8 cellular contexts compared by ENCODE assay signal in the genomic region with DNA sequence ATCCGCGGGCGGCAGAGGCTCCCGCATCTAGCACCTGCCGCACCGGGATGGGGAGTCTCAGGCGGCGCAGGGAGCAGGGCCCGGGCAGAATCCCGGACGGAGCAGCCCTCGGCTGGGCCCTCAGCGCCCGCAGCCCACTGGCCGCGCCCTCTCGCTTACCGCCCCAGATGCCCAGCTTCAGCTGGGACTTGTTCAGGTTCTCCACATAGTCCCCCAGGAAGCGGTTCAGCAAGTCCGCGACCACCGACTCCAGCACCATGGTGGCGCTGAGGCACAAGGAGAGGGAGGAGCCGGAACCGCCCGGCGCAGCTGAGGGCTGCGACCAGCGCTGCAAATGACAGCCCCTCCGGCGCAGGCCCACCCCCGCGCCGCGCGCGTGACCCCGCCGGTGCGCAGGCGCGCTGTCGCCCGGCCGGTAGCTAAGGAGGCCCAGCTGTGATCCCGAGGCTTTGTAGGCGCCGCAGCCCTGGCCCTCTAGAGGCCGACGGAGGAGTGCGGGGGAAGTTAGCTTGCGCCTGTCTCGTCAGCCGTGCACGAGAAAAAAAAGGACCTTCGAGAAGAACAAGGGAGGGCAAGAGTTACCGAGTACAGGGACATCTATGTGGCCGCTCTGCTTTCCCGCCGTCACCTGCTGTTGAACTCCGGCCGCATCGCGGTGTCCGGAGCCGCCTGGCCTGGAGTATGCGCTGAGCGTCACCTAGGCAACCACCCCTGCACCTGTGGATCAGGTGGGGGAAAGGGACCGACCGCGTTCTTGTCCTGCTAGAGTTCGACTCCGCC. TPM values are rescaled to one million over a fixed set of nuclear protein-coding genes. Genes with fewer than 3 reads are reported as not detected.
DNase-seq lines count a peak whose midpoint lies in the region; ATAC-seq, FAIRE-seq and TF ChIP-seq lines count a peak whose summit lies in the region.

Gene VPS13C, minus strand, starts transcription at position 332 of the 780 bp plus-strand sequence. Its CDS starts 73 bp downstream, at position 259.

- H3K27me3 ChIP-seq in HUES6 (ENCODE audit: control insufficient read depth, insufficient read depth, low read length) (peaks cover 56% of the 10 kb centered on the region), OCI-LY1 (ENCODE audit: insufficient read depth, low read length) (no peaks in the 10 kb centered on the region), endothelial cell of umbilical vein (ENCODE audit: control insufficient read depth in 2 of 2, insufficient read depth in 2 of 2, low read length in 2 of 2) (no peaks in the 10 kb centered on the region), mononuclear cell (ENCODE audit: insufficient read depth, low read length) (peaks cover 19% of the 10 kb centered on the region)

- no peaks in the 10 kb centered on the region for H3K36me3 ChIP-seq in HUES6 (ENCODE audit: control insufficient read depth, insufficient read depth, low read length)
- peaks cover 22% of the 10 kb centered on the region for H3K36me3 ChIP-seq in OCI-LY1 (ENCODE audit: insufficient read depth, low read length)
- H3K36me3 ChIP-seq in endothelial cell of umbilical vein (ENCODE audit: control insufficient read depth in 2 of 2, extremely low read depth in 1 of 2, insufficient read depth in 2 of 2, low read length in 2 of 2) = no peaks in the 10 kb centered on the region

- H3K9me2 ChIP-seq in OCI-LY1 (ENCODE audit: low read depth, low read length) = no peaks in the 10 kb centered on the region

- peak; percentile 85 for ATAC-seq in GM21423 (IDR thresholded peaks at IDR 0.05; ENCODE audit: unreplicated experiment)

- H3K27ac ChIP-seq in HUES6 (ENCODE audit: low read depth, low read length) (no peak within 1 kb of the TSS), OCI-LY1 (ENCODE audit: low read depth, low read length, poor library complexity, severe bottlenecking) (peak within 1 kb of the TSS; percentile 78), endothelial cell of umbilical vein (ENCODE audit: insufficient read depth, low read depth, low read length) (peak within 1 kb of the TSS; percentile 81)

- TF ChIP-seq POLR2A in endothelial cell of umbilical vein (IDR thresholded peaks at IDR 0.05; ENCODE audit: low read depth, low read length) = peak; percentile 80

- peak within 1 kb of the TSS; percentile 86 for H3K4me3 ChIP-seq in HUES6 (ENCODE audit: low read depth, low read length)
- H3K4me3 ChIP-seq in OCI-LY1 (ENCODE audit: low read depth, low read length, poor library complexity, severe bottlenecking) = peak within 1 kb of the TSS; percentile 94
- H3K4me3 ChIP-seq in endothelial cell of umbilical vein (replicated peaks in 1 of 3; ENCODE audit: insufficient read depth in 1 of 3, low read depth in 1 of 3, low read length in 3 of 3) = peak within 1 kb of the TSS; percentile 90 to 99 (median 92)
- H3K4me3 ChIP-seq in mononuclear cell (ENCODE audit: low read length) = peak within 1 kb of the TSS; percentile 94

- peaks cover 11% of the 10 kb centered on the region for H3K4me1 ChIP-seq in HUES6 (ENCODE audit: control insufficient read depth, insufficient read depth, low read length)
- peaks cover 30% of the 10 kb centered on the region for H3K4me1 ChIP-seq in OCI-LY1 (ENCODE audit: insufficient read depth, low read length, severe bottlenecking)
- peaks cover 25% of the 10 kb centered on the region for H3K4me1 ChIP-seq in endothelial cell of umbilical vein (ENCODE audit: control insufficient read depth, extremely low read depth, insufficient read depth, low read length)
- peaks cover 32% of the 10 kb centered on the region for H3K4me1 ChIP-seq in mononuclear cell (ENCODE audit: insufficient read depth, low read length)

- H2AFZ ChIP-seq in OCI-LY1 (ENCODE audit: low read length) (peak within 1 kb of the TSS; percentile 94), endothelial cell of umbilical vein (ENCODE audit: low read depth, low read length) (peak within 1 kb of the TSS; percentile 98)

- H3K9me1 ChIP-seq in endothelial cell of umbilical vein (replicated peaks; ENCODE audit: control insufficient read depth, extremely low read depth, insufficient read depth, low read length) = no peaks in the 10 kb centered on the region

- H3K79me2 ChIP-seq in OCI-LY1 (ENCODE audit: insufficient read depth, low read length) (peaks cover 36% of the 10 kb centered on the region), endothelial cell of umbilical vein (ENCODE audit: control insufficient read depth, insufficient read depth, low read length) (peaks cover 32% of the 10 kb centered on the region)

- dilution Hi-C loops in endothelial cell of umbilical vein (cut with MboI; ENCODE audit: extremely low pct_ligation_motif_present, low sequenced_read_pairs) = no loop called here

- intact Hi-C loops in endothelial cell of umbilical vein (cut with micrococcal nuclease) = loop anchor here (1.0 to 2.0 kb wide), 2 partner anchors 8 to 112 kb away; no protein-coding TSS in a partner anchor

- TF ChIP-seq CTCF in OCI-LY1 (IDR thresholded peaks at IDR 0.05; ENCODE audit: low read length) (peak; percentile 73), endothelial cell of umbilical vein (IDR thresholded peaks at IDR 0.05; ENCODE audit: extremely low read depth in 1 of 2, insufficient read depth in 1 of 2, low read depth in 1 of 2, low read length in 2 of 2) (peak; percentile 85 to 91)

- H3K4me2 ChIP-seq in OCI-LY1 (ENCODE audit: low read length) (peak within 1 kb of the TSS; percentile 98), endothelial cell of umbilical vein (ENCODE audit: insufficient read depth, low read length) (peak within 1 kb of the TSS; percentile 99)

- CTCF ChIA-PET in endothelial cell of umbilical vein (lab: Charles Lee) = interaction anchor here (0.6 to 3.5 kb wide), 26 partner anchors 10 to 247 kb away, joined by 3 to 29 read pairs (median 6); partner anchors contain the start of gene C2CD4B

- H4K20me1 ChIP-seq in OCI-LY1 (ENCODE audit: insufficient read depth, low read length) (no peaks in the 10 kb centered on the region), endothelial cell of umbilical vein (replicated peaks; ENCODE audit: control insufficient read depth, extremely low read depth, insufficient read depth, low read length) (no peaks in the 10 kb centered on the region)

- H3K9ac ChIP-seq in HUES6 (ENCODE audit: low read length) (peak within 1 kb of the TSS; percentile 66), OCI-LY1 (ENCODE audit: low read length) (peak within 1 kb of the TSS; percentile 84), endothelial cell of umbilical vein (replicated peaks; ENCODE audit: extremely low read depth, insufficient read depth, low read length) (peak within 1 kb of the TSS; percentile 92)

- FAIRE-seq in endothelial cell of umbilical vein (lab: Jason Lieb, UNC) = peak; percentile 84

- peak; percentile 95 for DNase-seq in DMS 273 (lab: John Stamatoyannopoulos, UW; ENCODE audit: unreplicated experiment)
- DNase-seq in activated CD8-positive, alpha-beta memory T cell treated with anti-CD3 and anti-CD28 coated beads, Interleukin-2, amount 50 U/mL, for 48 hours = peak; percentile 94
- DNase-seq in endothelial cell of umbilical vein (ENCODE audit: low read depth, low spot score) = peak; percentile 98
- DNase-seq in stimulated activated CD8-positive, alpha-beta memory T cell treated with anti-CD3 and anti-CD28 coated beads, Interleukin-4, amount 100 ng/mL, for 1 hour (ENCODE audit: low read depth in 2 of 2, low spot score in 1 of 2) = peak; percentile 62 to 83

- H3K9me3 ChIP-seq in HUES6 (ENCODE audit: control insufficient read depth, insufficient read depth, low read depth, low read length) (no peaks in the 10 kb centered on the region), OCI-LY1 (ENCODE audit: low read length) (no peaks in the 10 kb centered on the region), endothelial cell of umbilical vein (replicated peaks; ENCODE audit: control insufficient read depth, insufficient read depth, low read length) (no peaks in the 10 kb centered on the region), mononuclear cell (ENCODE audit: low read depth, low read length) (no peaks in the 10 kb centered on the region)

- no TSS peak for BruUV-seq in endothelial cell of umbilical vein (replicated peaks; lab: Mats Ljungman, UMichigan)

- POLR2A ChIA-PET in endothelial cell of umbilical vein (lab: Charles Lee) = interaction anchor here (1.1 to 1.7 kb wide), 2 partner anchors 59 to 105 kb away, joined by 4 to 5 read pairs; partner anchors contain the start of gene C2CD4B

- H3F3A ChIP-seq in OCI-LY1 (ENCODE audit: insufficient read depth, low read length) = no peaks in the 10 kb centered on the region

TF ChIP-seq in endothelial cell of umbilical vein, 7 proteins besides CTCF, POLR2A, EP300 and RAD21:
- TF ChIP-seq JUN (IDR thresholded peaks at IDR 0.05; ENCODE audit: borderline replicate concordance, insufficient read depth, insufficient read length, low read depth) (no peak), MYC (IDR thresholded peaks at IDR 0.05; ENCODE audit: low read depth, low read length) (no peak), MAX (IDR thresholded peaks at IDR 0.05; ENCODE audit: insufficient read depth, insufficient read length) (peak; percentile 60), EZH2 (IDR thresholded peaks at IDR 0.05; ENCODE audit: borderline replicate concordance, low read depth, low read length, severe bottlenecking) (no peak), POLR2AphosphoS5 (IDR thresholded peaks at IDR 0.05; ENCODE audit: insufficient read depth, low read depth, low read length) (peak; percentile 70), GATA2 (IDR thresholded peaks at IDR 0.05; ENCODE audit: insufficient read depth, insufficient read length, low read depth, low read length) (no peak), FOS (IDR thresholded peaks at IDR 0.05; ENCODE audit: borderline replicate concordance, insufficient read depth, low read length) (no peak)

RNA-seq across cellular contexts. Expression of gene VPS13C, which starts in this region (rescaled TPM):
- total RNA-seq in endothelial cell of umbilical vein (57.5 and 60.3 TPM in 2 replicates), mononuclear cell (162 TPM)
- 8.6 and 10.8 TPM in 2 replicates for polyA plus RNA-seq in endothelial cell of umbilical vein
- 7.6 TPM in 2 replicates for polyA plus RNA-seq in endothelial cell of umbilical vein (2011; cell fraction: cytosol; rRNA removed)
- polyA plus RNA-seq in endothelial cell of umbilical vein (2011; cell fraction: nucleus; rRNA removed) = 37.7 and 42.1 TPM in 2 replicates
- polyA plus RNA-seq in endothelial cell of umbilical vein (2012) = 17.6 and 21.9 TPM in 2 replicates
- 66.7 and 87.2 TPM in 2 replicates for polyA minus RNA-seq in endothelial cell of umbilical vein
- 16.4 TPM for polyA minus RNA-seq in endothelial cell of umbilical vein (2011; cell fraction: cytosol; rRNA and poly(A)+ RNA removed)
- polyA minus RNA-seq in endothelial cell of umbilical vein (2011; cell fraction: nucleus; rRNA and poly(A)+ RNA removed) = 175 and 231 TPM in 2 replicates
